13 cellular contexts compared by ENCODE assay signal in genomic region chr11:34830035-34830434, GRCh38.
DNase-seq lines count a peak whose midpoint lies in the region; ATAC-seq and TF ChIP-seq lines count a peak whose summit lies in the region.
"Had no signal": no experiment of that assay in that cellular context is flagged by ENCODE, and none has a peak within 500 bp of the region (broad histone marks: within the 10 kb centered on the region; RNA-seq: fewer than 3 reads in every experiment).

No MANE protein-coding gene starts in this region.

- H3K27ac Mint-ChIP-seq in WTC11 (no peak overlapping the region), progenitor cell of endocrine pancreas (no peak overlapping the region)
- H3K27ac Mint-ChIP-seq: CD8-positive, alpha-beta T cell had no signal

- H3K4me1 Mint-ChIP-seq in WTC11 = peaks cover 26% of the 10 kb centered on the region
- H3K4me1 Mint-ChIP-seq in progenitor cell of endocrine pancreas (ENCODE audit: low read depth) = peaks cover 28% of the 10 kb centered on the region

- no peak overlapping the region for H3K4me3 Mint-ChIP-seq in WTC11
- H3K4me3 Mint-ChIP-seq in progenitor cell of endocrine pancreas (ENCODE audit: low read depth) = peak overlapping the region; percentile 5
- H3K4me3 Mint-ChIP-seq: CD8-positive, alpha-beta T cell had no signal

- H3K36me3 Mint-ChIP-seq in WTC11 (no peaks in the 10 kb centered on the region), progenitor cell of endocrine pancreas (ENCODE audit: insufficient read depth) (peaks cover 13% of the 10 kb centered on the region)
- H3K36me3 Mint-ChIP-seq: CD8-positive, alpha-beta T cell had no signal

- TF ChIP-seq CTCF in WTC11 (IDR thresholded peaks at IDR 0.05) (no peak), progenitor cell of endocrine pancreas (IDR thresholded peaks at IDR 0.05; ENCODE audit: unreplicated experiment) (no peak)

- CTCF ChIA-PET in WTC11 (lab: Charles Lee) = interaction anchor here (0.8 kb wide), 1 partner anchor 9 kb away, joined by 3 read pairs; no protein-coding TSS in a partner anchor

- DNase-seq in NCI-H2107 treated with DMSO at 0.1 percent for 48 hours (lab: John Stamatoyannopoulos, UW; ENCODE audit: unreplicated experiment) (peak; percentile 11), NCI-H2107 (lab: John Stamatoyannopoulos, UW) (no peak), NCI-H146 treated with DMSO at 0.1 percent for 48 hours (lab: John Stamatoyannopoulos, UW; ENCODE audit: unreplicated experiment) (peak; percentile 92), WTC11 (ENCODE audit: low spot score) (no peak), progenitor cell of endocrine pancreas (ENCODE audit: low spot score, unreplicated experiment) (no peak), middle frontal gyrus (ENCODE audit: extremely low spot score, low spot score) (no peak)
- DNase-seq: CD8-positive, alpha-beta T cell; DND-41; GDM1; NCI-H524 had no signal

- POLR2A ChIA-PET in WTC11 (lab: Charles Lee) = interaction anchor here (0.6 kb wide), 1 partner anchor 1590 kb away, joined by 3 read pairs; no protein-coding TSS in a partner anchor

- H3K27me3 Mint-ChIP-seq in WTC11 (ENCODE audit: low read depth) (no peaks in the 10 kb centered on the region), progenitor cell of endocrine pancreas (no peaks in the 10 kb centered on the region)

- ATAC-seq in WTC11 (peak; percentile 54), HG03039 (IDR thresholded peaks at IDR 0.05; ENCODE audit: unreplicated experiment) (no peak), HG02610 (IDR thresholded peaks at IDR 0.05; ENCODE audit: unreplicated experiment) (no peak)
- ATAC-seq: CD8-positive, alpha-beta T cell; GM12878 had no signal

- H3K9me3 Mint-ChIP-seq in WTC11 = no peaks in the 10 kb centered on the region
- H3K9me3 Mint-ChIP-seq in progenitor cell of endocrine pancreas (ENCODE audit: low read depth) = no peaks in the 10 kb centered on the region
- H3K9me3 Mint-ChIP-seq: CD8-positive, alpha-beta T cell had no signal

TF ChIP-seq in WTC11, 78 proteins besides CTCF, POLR2A, EP300 and RAD21:
- TF ChIP-seq, protein P1, sequence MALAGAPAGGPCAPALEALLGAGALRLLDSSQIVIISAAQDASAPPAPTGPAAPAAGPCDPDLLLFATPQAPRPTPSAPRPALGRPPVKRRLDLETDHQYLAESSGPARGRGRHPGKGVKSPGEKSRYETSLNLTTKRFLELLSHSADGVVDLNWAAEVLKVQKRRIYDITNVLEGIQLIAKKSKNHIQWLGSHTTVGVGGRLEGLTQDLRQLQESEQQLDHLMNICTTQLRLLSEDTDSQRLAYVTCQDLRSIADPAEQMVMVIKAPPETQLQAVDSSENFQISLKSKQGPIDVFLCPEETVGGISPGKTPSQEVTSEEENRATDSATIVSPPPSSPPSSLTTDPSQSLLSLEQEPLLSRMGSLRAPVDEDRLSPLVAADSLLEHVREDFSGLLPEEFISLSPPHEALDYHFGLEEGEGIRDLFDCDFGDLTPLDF (CRISPR knock-in tag; IDR thresholded peaks at IDR 0.05) = no peak
- TF ChIP-seq CBFB (CRISPR knock-in tag; IDR thresholded peaks at IDR 0.05; ENCODE audit: low read depth) (no peak), ATF2 (CRISPR knock-in tag; IDR thresholded peaks at IDR 0.05; ENCODE audit: borderline replicate concordance, low read depth) (no peak), MLX (CRISPR knock-in tag; IDR thresholded peaks at IDR 0.05) (no peak), ZBTB21 (CRISPR knock-in tag; IDR thresholded peaks at IDR 0.05; ENCODE audit: borderline replicate concordance) (no peak), USF1 (CRISPR knock-in tag; IDR thresholded peaks at IDR 0.05) (no peak), ATF6 (CRISPR knock-in tag; IDR thresholded peaks at IDR 0.05) (no peak), STAT6 (CRISPR knock-in tag; conservative IDR thresholded peaks at IDR 0.05; ENCODE audit: low read depth) (no peak)
TF ChIP-seq in WTC11: peak in this region for 0.

Comparison
In these comparisons a context has a peak if more than half of its experiments do, and no peak if none do; other contexts are left out.
1. DNase-seq: peak in NCI-H2107 treated with DMSO at 0.1 percent for 48 hours (single experiment) and NCI-H146 treated with DMSO at 0.1 percent for 48 hours (single experiment); none in NCI-H2107 (single experiment), WTC11 (single experiment), progenitor cell of endocrine pancreas (single experiment) and middle frontal gyrus (single experiment).